9 cellular contexts compared by ENCODE assay signal in the genomic region with DNA sequence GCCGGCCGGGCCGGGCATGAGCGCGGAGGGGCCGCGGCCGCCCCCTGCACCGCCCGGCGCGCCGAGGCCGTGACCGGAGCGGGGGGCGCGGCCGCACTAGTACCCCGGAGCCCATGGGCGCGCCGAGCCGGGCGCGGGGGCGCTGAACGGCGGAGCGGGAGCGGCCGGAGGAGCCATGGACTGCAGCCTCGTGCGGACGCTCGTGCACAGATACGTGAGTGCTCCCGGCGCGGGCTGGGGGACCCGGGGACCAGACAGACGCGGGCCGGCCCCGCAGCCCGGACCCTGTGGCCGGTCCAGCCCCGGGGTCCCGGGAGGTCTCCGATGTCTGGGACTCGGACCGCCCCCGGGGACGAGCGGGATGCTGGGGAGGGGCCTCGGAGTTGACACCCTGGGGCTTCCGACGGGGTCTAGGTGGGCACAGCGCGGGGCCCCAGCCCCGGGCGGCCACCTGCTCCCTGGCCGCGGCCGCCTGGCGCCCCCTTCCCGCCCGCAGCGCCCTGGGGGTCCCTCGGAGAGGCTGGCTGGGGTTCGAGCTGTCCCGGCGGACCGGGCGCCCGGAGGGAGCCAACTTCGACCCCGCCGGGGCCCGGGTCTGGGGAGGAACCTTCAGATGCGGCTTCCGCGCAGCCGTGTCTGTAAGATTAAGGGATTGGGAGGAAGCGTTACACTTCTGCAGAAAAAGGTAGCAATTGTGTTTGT. TPM values are rescaled to one million over a fixed set of nuclear protein-coding genes. Genes with fewer than 3 reads are reported as not detected.
DNase-seq lines count a peak whose midpoint lies in the region; ATAC-seq and TF ChIP-seq lines count a peak whose summit lies in the region.
"Had no signal": no experiment of that assay in that cellular context is flagged by ENCODE, and none has a peak within 500 bp of the region (broad histone marks: within the 10 kb centered on the region; RNA-seq: fewer than 3 reads in every experiment).

No MANE protein-coding gene starts in this region.

- intact Hi-C loops in vagina (cut with DNase I) = no loop called here

- POLR2A ChIA-PET in naive thymus-derived CD8-positive, alpha-beta T cell (lab: Charles Lee) = no interaction called here

- TF ChIP-seq POLR2A in vagina (IDR thresholded peaks at IDR 0.05) = no peak

- DNase-seq in DMS 273 (lab: John Stamatoyannopoulos, UW; ENCODE audit: unreplicated experiment) (peak; percentile 73), DMS 273 treated with DMSO at 0.1 percent for 48 hours (lab: John Stamatoyannopoulos, UW) (no peak), vagina (ENCODE audit: extremely low spot score in 2 of 2) (no peak)
- DNase-seq in activated CD4-positive, alpha-beta T cell treated with anti-CD3 and anti-CD28 coated beads, Interleukin-2, amount 50 U/mL, for 1 hour = peak; percentile 11
- peak in 5 of 10 donors; percentile 12 to 55 (median 36) for DNase-seq in naive thymus-derived CD8-positive, alpha-beta T cell

- H3K36me3 ChIP-seq in HUES48 (ENCODE audit: control insufficient read depth, insufficient read depth, low read length) = peaks cover 4% of the 10 kb centered on the region
- H3K36me3 ChIP-seq in vagina = no peaks in the 10 kb centered on the region

- H3K9me3 ChIP-seq in HUES48 (ENCODE audit: control insufficient read depth, insufficient read depth, low read length) (no peaks in the 10 kb centered on the region), vagina (no peaks in the 10 kb centered on the region)

- H3K27me3 Mint-ChIP-seq in naive thymus-derived CD8-positive, alpha-beta T cell = no peaks in the 10 kb centered on the region

- peaks cover 18 to 60% (median 51%) of the 10 kb centered on the region in 4 donors for H3K4me1 Mint-ChIP-seq in naive thymus-derived CD8-positive, alpha-beta T cell

- H3K4me3 ChIP-seq in HUES48 (ENCODE audit: low read depth, low read length) (peak overlapping the region; percentile 81), vagina (peak overlapping the region; percentile 82 to 90)

- H3K9me3 Mint-ChIP-seq in naive thymus-derived CD8-positive, alpha-beta T cell = no peaks in the 10 kb centered on the region

- no peaks in the 10 kb centered on the region for H3K36me3 Mint-ChIP-seq in naive thymus-derived CD8-positive, alpha-beta T cell

- H3K4me1 ChIP-seq in HUES48 (ENCODE audit: control insufficient read depth, insufficient read depth, low read length) (peaks cover 29% of the 10 kb centered on the region), vagina (peaks cover 44% of the 10 kb centered on the region)

- peak overlapping the region; percentile 81 to 93 (median 88) for H3K4me3 Mint-ChIP-seq in naive thymus-derived CD8-positive, alpha-beta T cell

- H3K9ac ChIP-seq in HUES48 (ENCODE audit: low read depth, low read length) = peak overlapping the region; percentile 58

- H3K27ac ChIP-seq in HUES48 (ENCODE audit: low read depth, low read length) (peak overlapping the region; percentile 20), vagina (peak overlapping the region; percentile 96)
- H3K27ac ChIP-seq: 22Rv1 had no signal

- H3K27me3 ChIP-seq in HUES48 (ENCODE audit: control insufficient read depth, insufficient read depth, low read length) (peaks cover 6% of the 10 kb centered on the region; the same call in 1 of the 2 replicates), vagina (no peaks in the 10 kb centered on the region)

- ATAC-seq in GM21529 (IDR thresholded peaks at IDR 0.05; ENCODE audit: unreplicated experiment) (peak; percentile 28), esophagus mucosa (peak; percentile 5)
- ATAC-seq in naive thymus-derived CD8-positive, alpha-beta T cell = peak; percentile 9 to 20

- peak overlapping the region in 7 of 10 donors; percentile 38 to 83 (median 61) for H3K27ac Mint-ChIP-seq in naive thymus-derived CD8-positive, alpha-beta T cell

- no peak for TF ChIP-seq CTCF in vagina (IDR thresholded peaks at IDR 0.05)

RNA-seq across cellular contexts. Expression of a gene that starts 0.6 kb away (rescaled TPM):
- total RNA-seq in esophagus mucosa (16.7 TPM), vagina (33.4 TPM)
- 10 to 100 TPM; 21.5 to 23.9 TPM for total RNA-seq in naive thymus-derived CD8-positive, alpha-beta T cell
- 1 to 10 TPM in 2 of 3 donors, under 1 TPM in 1; 0.76 to 3.1 (median 2.0) TPM for polyA plus RNA-seq in naive thymus-derived CD8-positive, alpha-beta T cell

Comparison
In these comparisons a context has a peak if more than half of its experiments do, and no peak if none do; other contexts are left out.
1. DNase-seq: peak in DMS 273 (single experiment) and activated CD4-positive, alpha-beta T cell treated with anti-CD3 and anti-CD28 coated beads, Interleukin-2, amount 50 U/mL, for 1 hour (single experiment); none in DMS 273 treated with DMSO at 0.1 percent for 48 hours (single experiment) and vagina (0 of 2).
2. Peak in every context shown above with its lines, with median percentiles within 50 percentile points of each other: ATAC-seq.